8 cellular contexts compared by ENCODE assay signal in genomic region chr2:25362564-25363145, GRCh38. TPM values are rescaled to one million over a fixed set of nuclear protein-coding genes. Genes with fewer than 3 reads are reported as not detected.
A peak's percentile ranks its signal among the peaks of the same experiment; 100 is the strongest.
DNase-seq lines count a peak whose midpoint lies in the region; ATAC-seq and TF ChIP-seq lines count a peak whose summit lies in the region.

No MANE protein-coding gene starts in this region.

- H3K4me3 ChIP-seq in esophagus muscularis mucosa, result peak overlapping the region; percentile 44 to 58 (median 50)

- TF ChIP-seq EP300 in esophagus muscularis mucosa (IDR thresholded peaks at IDR 0.05), result no peak

- peaks cover 6 to 16% (median 15%) of the 10 kb centered on the region in 4 donors for H3K4me1 ChIP-seq in esophagus muscularis mucosa

- WGBS in esophagus muscularis mucosa, result 60% methylated on average over 19 of the region's 19 CpGs

- H3K27ac ChIP-seq in esophagus muscularis mucosa (replicated peaks in 1 of 4), result peak overlapping the region; percentile 54 to 69 (median 60)

- intact Hi-C loops in esophagus muscularis mucosa (cut with DNase I), result loop anchor here (10.0 kb wide), 1 partner anchor 302 kb away; no protein-coding TSS in a partner anchor

- POLR2A ChIA-PET in GM10248 (lab: Yijun Ruan, JAX), result interaction anchor here (0.6 to 1.6 kb wide), 7 partner anchors 10 to 208 kb away, joined by 3 to 11 read pairs (median 5); no protein-coding TSS in a partner anchor

- TF ChIP-seq CTCF in GM10248 (IDR thresholded peaks at IDR 0.05; ENCODE audit: control extremely low read depth, extremely low read depth, low read depth, missing control alignments) (no peak), esophagus muscularis mucosa (IDR thresholded peaks at IDR 0.05) (no peak)

- TF ChIP-seq POLR2A in esophagus muscularis mucosa (IDR thresholded peaks at IDR 0.05; ENCODE audit: low read depth), result no peak

- peak; percentile 63 for ATAC-seq in GM21717 (IDR thresholded peaks at IDR 0.05; ENCODE audit: unreplicated experiment)

- DNase-seq in GM10248 (ENCODE audit: extremely low spot score) (peak; percentile 88), LoVo (ENCODE audit: low spot score) (peak; percentile 42), esophagus muscularis mucosa (ENCODE audit: extremely low spot score) (no peak), pons (ENCODE audit: low spot score) (peak; percentile 60), COLO829 (ENCODE audit: low spot score) (no peak), COR-L47 (lab: John Stamatoyannopoulos, UW) (no peak)
- peak; percentile 15 to 17 for DNase-seq in activated CD8-positive, alpha-beta memory T cell treated with anti-CD3 and anti-CD28 coated beads for 1 hour (ENCODE audit: extremely low read depth in 1 of 2, low read depth in 1 of 2)

- no peaks in the 10 kb centered on the region for H3K36me3 ChIP-seq in esophagus muscularis mucosa

- peaks cover 0 to 12% (median 0%) of the 10 kb centered on the region in 4 donors for H3K27me3 ChIP-seq in esophagus muscularis mucosa

- CTCF ChIA-PET in GM10248 (lab: Yijun Ruan, JAX), result interaction anchor here (0.6 to 3.3 kb wide), 69 partner anchors 9 to 303 kb away, joined by 3 to 68 read pairs (median 5); no protein-coding TSS in a partner anchor

- no peaks in the 10 kb centered on the region for H3K9me3 ChIP-seq in esophagus muscularis mucosa

RNA-seq across cellular contexts. Expression of gene DNMT3A, which starts 20.9 kb away (rescaled TPM):
- 10 to 100 TPM; 11.3 to 29.5 (median 16.9) TPM for total RNA-seq in esophagus muscularis mucosa

Comparison
In these comparisons a context has a peak if more than half of its experiments do, and no peak if none do; other contexts are left out.
1. DNase-seq: peak in GM10248 (single experiment), LoVo (single experiment), activated CD8-positive, alpha-beta memory T cell treated with anti-CD3 and anti-CD28 coated beads for 1 hour (2 of 2) and pons (single experiment); none in esophagus muscularis mucosa (single experiment), COLO829 (single experiment) and COR-L47 (single experiment).